ENCODE assay signal across 16 cellular contexts in genomic region chr17:69477204-69477899, GRCh38.
"Had no signal": no experiment of that assay in that cellular context is flagged by ENCODE, and none has a peak within 500 bp of the region (broad histone marks: within the 10 kb centered on the region; RNA-seq: fewer than 3 reads in every experiment).

No MANE protein-coding gene starts in this region.

- H3K27ac Mint-ChIP-seq: activated T-helper 2 cell treated with anti-CD3 and anti-CD28 coated beads, Interferon-gamma antibody, Interleukin-2, Interleukin-4, amounts not matched to agents 10 μg/mL and 5 μg/mL and 100 μg/mL, durations not matched to agents 14 hours and 24 hours and 36 hours; natural killer cell; stimulated activated naive CD8-positive, alpha-beta T cell treated with anti-CD3 and anti-CD28 coated beads, Interleukin-15, Interleukin-2, amounts not matched to agents 100 ng/mL and 50 ng/mL, for 24 hours had no signal

- H3K4me1 ChIP-seq: adrenal gland had no signal

- H3K27me3 ChIP-seq: adrenal gland had no signal

- H3K36me3 ChIP-seq: adrenal gland had no signal

- H3K9me3 Mint-ChIP-seq: activated T-helper 2 cell treated with anti-CD3 and anti-CD28 coated beads, Interferon-gamma antibody, Interleukin-2, Interleukin-4, amounts not matched to agents 10 μg/mL and 5 μg/mL and 100 μg/mL, durations not matched to agents 14 hours and 24 hours and 36 hours; natural killer cell; stimulated activated naive CD8-positive, alpha-beta T cell treated with anti-CD3 and anti-CD28 coated beads, Interleukin-15, Interleukin-2, amounts not matched to agents 100 ng/mL and 50 ng/mL, for 24 hours had no signal

- ATAC-seq: natural killer cell, psoas muscle, sciatic nerve had no signal

- H3K36me3 Mint-ChIP-seq: natural killer cell had no signal

- H3K27me3 Mint-ChIP-seq: stimulated activated naive CD8-positive, alpha-beta T cell treated with anti-CD3 and anti-CD28 coated beads, Interleukin-15, Interleukin-2, amounts not matched to agents 100 ng/mL and 50 ng/mL, for 24 hours had no signal

- H3K27ac ChIP-seq: adrenal gland, psoas muscle had no signal

- H3K9me3 ChIP-seq: adrenal gland, psoas muscle had no signal

- DNase-seq: activated CD4-positive, alpha-beta T cell treated with anti-CD3 and anti-CD28 coated beads, Interleukin-2, amount 50 U/mL, for 1 hour; activated naive CD4-positive, alpha-beta T cell treated with anti-CD3 and anti-CD28 coated beads, Interleukin-2, amount 50 U/mL, for 16 hours; activated T-cell treated with anti-CD3 and anti-CD28 coated beads for 4 hours; adrenal gland; central memory CD4-positive, alpha-beta T cell; cortex of kidney; effector CD8-positive, alpha-beta T cell; hypothalamus; natural killer cell; psoas muscle; stimulated activated CD4-positive, alpha-beta T cell treated with anti-CD3 and anti-CD28 coated beads, Interleukin-2, amount 100 ng/mL, for 24 hours; T-helper 2 cell had no signal

- H3K4me3 ChIP-seq: adrenal gland, lung, psoas muscle had no signal

- H3K4me3 Mint-ChIP-seq: natural killer cell; stimulated activated naive CD8-positive, alpha-beta T cell treated with anti-CD3 and anti-CD28 coated beads, Interleukin-15, Interleukin-2, amounts not matched to agents 100 ng/mL and 50 ng/mL, for 24 hours had no signal
